19 cellular contexts compared by ENCODE assay signal in genomic region chr6:75481936-75482593, GRCh38. TPM values are rescaled to one million over a fixed set of nuclear protein-coding genes. Genes with fewer than 3 reads are reported as not detected.
DNase-seq lines count a peak whose midpoint lies in the region; ATAC-seq, FAIRE-seq and TF ChIP-seq lines count a peak whose summit lies in the region.
"Had no signal": no experiment of that assay in that cellular context is flagged by ENCODE, and none has a peak within 500 bp of the region (broad histone marks: within the 10 kb centered on the region; RNA-seq: fewer than 3 reads in every experiment).

No MANE protein-coding gene starts in this region.

- CTCF ChIA-PET in MCF 10A (lab: Yijun Ruan, JAX): interaction anchor here (1.1 to 1.8 kb wide), 2 partner anchors 17 to 22 kb away, joined by 4 read pairs; no protein-coding TSS in a partner anchor

- no peaks in the 10 kb centered on the region for H3K79me2 ChIP-seq in fibroblast of lung (ENCODE audit: control insufficient read depth, insufficient read depth, low read length)
- no peaks in the 10 kb centered on the region for H3K79me2 ChIP-seq in neural progenitor cell (ENCODE audit: low read depth)

- no peaks in the 10 kb centered on the region for H3K36me3 ChIP-seq in breast epithelium
- H3K36me3 ChIP-seq in fibroblast of lung (ENCODE audit: control insufficient read depth, insufficient read depth, low read length): no peaks in the 10 kb centered on the region
- no peaks in the 10 kb centered on the region for H3K36me3 ChIP-seq in neural progenitor cell
- H3K36me3 ChIP-seq: adrenal gland had no signal

- H3K27ac ChIP-seq in breast epithelium (peak overlapping the region; percentile 70 to 86), fibroblast of lung (ENCODE audit: insufficient read depth, low read length) (peak overlapping the region; percentile 65), neural progenitor cell (no peak overlapping the region)
- H3K27ac ChIP-seq: adrenal gland, KMS-11, SK-N-MC had no signal

- no TSS peak for BruUV-seq in MCF 10A (replicated peaks; lab: Mats Ljungman, UMichigan)

- in situ Hi-C loops in GM13977 (cut with MboI; ENCODE audit: low pct_unique_long_range_greater_than_20kb, low sequenced_read_pairs, unreplicated experiment): no loop called here

- H3K9me3 ChIP-seq in breast epithelium (no peaks in the 10 kb centered on the region), fibroblast of lung (ENCODE audit: control insufficient read depth, insufficient read depth, low read depth, low read length) (no peaks in the 10 kb centered on the region), neural progenitor cell (ENCODE audit: low read depth) (no peaks in the 10 kb centered on the region)
- H3K9me3 ChIP-seq: adrenal gland had no signal

- TF ChIP-seq CTCF in breast epithelium (IDR thresholded peaks at IDR 0.05) (no peak), MCF 10A (IDR thresholded peaks at IDR 0.05; ENCODE audit: unreplicated experiment) (no peak), fibroblast of lung (conservative IDR thresholded peaks at IDR 0.05 in 1 of 2, IDR thresholded peaks at IDR 0.05 in 1 of 2; ENCODE audit: low read depth in 1 of 2, low read length in 2 of 2) (no peak), neural progenitor cell (IDR thresholded peaks at IDR 0.05) (no peak), GM13977 (IDR thresholded peaks at IDR 0.05; ENCODE audit: extremely low read depth, insufficient read depth, missing control alignments) (no peak)

- H3K36me3 Mint-ChIP-seq in MCF 10A (ENCODE audit: insufficient read depth, unreplicated experiment) (no peaks in the 10 kb centered on the region), neural progenitor cell (no peaks in the 10 kb centered on the region)
- H3K36me3 Mint-ChIP-seq: CD8-positive, alpha-beta T cell had no signal

- DNase-seq in breast epithelium (ENCODE audit: low spot score in 2 of 2) (no peak), MCF 10A (ENCODE audit: unreplicated experiment) (no peak), fibroblast of lung (ENCODE audit: low read depth in 2 of 2) (peak; percentile 64 to 65), neural progenitor cell (ENCODE audit: low spot score) (no peak), RCC 7860 (ENCODE audit: low spot score) (no peak), HUDEP-2 (lab: John Stamatoyannopoulos, UW; ENCODE audit: unreplicated experiment in 76 of 76) (no peak), GM13977 (ENCODE audit: low spot score) (no peak)
- DNase-seq: activated CD4-positive, alpha-beta memory T cell treated with anti-CD3 and anti-CD28 coated beads, Interleukin-2, amount 10 ng/mL, durations not matched to agents 7 days and 5 days; adrenal gland; CD8-positive, alpha-beta T cell; NCI-H1436 treated with DMSO at 0.1 percent for 48 hours; NCI-H446 treated with DMSO at 0.1 percent for 48 hours; nucleus accumbens had no signal

- H3K4me2 ChIP-seq in fibroblast of lung (ENCODE audit: extremely low read depth, insufficient read depth, low read length): peak overlapping the region; percentile 9
- no peak overlapping the region for H3K4me2 ChIP-seq in neural progenitor cell
- H3K4me2 ChIP-seq: KMS-11 had no signal

- no peak overlapping the region for H3K27ac Mint-ChIP-seq in MCF 10A (ENCODE audit: low read depth, unreplicated experiment)
- no peak overlapping the region for H3K27ac Mint-ChIP-seq in neural progenitor cell
- H3K27ac Mint-ChIP-seq: activated CD4-positive, alpha-beta memory T cell treated with anti-CD3 and anti-CD28 coated beads, Interleukin-2, amount 10 ng/mL, durations not matched to agents 7 days and 5 days; CD8-positive, alpha-beta T cell; stimulated activated naive CD8-positive, alpha-beta T cell treated with anti-CD3 and anti-CD28 coated beads, Interleukin-15, Interleukin-2, amounts not matched to agents 100 ng/mL and 50 ng/mL, for 24 hours had no signal

- no peak overlapping the region for H3K4me3 ChIP-seq in breast epithelium
- H3K4me3 ChIP-seq in fibroblast of lung (replicated peaks in 1 of 4; ENCODE audit: control extremely low read depth in 1 of 4, insufficient read depth in 1 of 4, low read depth in 3 of 4, low read length in 4 of 4): no peak overlapping the region
- no peak overlapping the region for H3K4me3 ChIP-seq in neural progenitor cell
- H3K4me3 ChIP-seq: adrenal gland, SK-N-MC had no signal

- no peak for TF ChIP-seq POLR2A in breast epithelium (IDR thresholded peaks at IDR 0.05)

- no peaks in the 10 kb centered on the region for H3K27me3 Mint-ChIP-seq in MCF 10A (ENCODE audit: insufficient read depth, unreplicated experiment)
- no peaks in the 10 kb centered on the region for H3K27me3 Mint-ChIP-seq in neural progenitor cell (ENCODE audit: insufficient read depth, low read depth)

- no peaks in the 10 kb centered on the region for H3K27me3 ChIP-seq in breast epithelium
- no peaks in the 10 kb centered on the region for H3K27me3 ChIP-seq in fibroblast of lung (ENCODE audit: control insufficient read depth, insufficient read depth, low read length)
- no peaks in the 10 kb centered on the region for H3K27me3 ChIP-seq in neural progenitor cell
- H3K27me3 ChIP-seq: adrenal gland had no signal

- H4K20me1 ChIP-seq in fibroblast of lung (ENCODE audit: control insufficient read depth, extremely low read depth, insufficient read depth, low read length): no peaks in the 10 kb centered on the region
- no peaks in the 10 kb centered on the region for H4K20me1 ChIP-seq in neural progenitor cell (ENCODE audit: low read depth)

- H3K9me3 Mint-ChIP-seq in MCF 10A (ENCODE audit: unreplicated experiment) (no peaks in the 10 kb centered on the region), neural progenitor cell (no peaks in the 10 kb centered on the region)
- H3K9me3 Mint-ChIP-seq: activated CD4-positive, alpha-beta memory T cell treated with anti-CD3 and anti-CD28 coated beads, Interleukin-2, amount 10 ng/mL, durations not matched to agents 7 days and 5 days; CD8-positive, alpha-beta T cell; stimulated activated naive CD8-positive, alpha-beta T cell treated with anti-CD3 and anti-CD28 coated beads, Interleukin-15, Interleukin-2, amounts not matched to agents 100 ng/mL and 50 ng/mL, for 24 hours had no signal

- intact Hi-C loops in breast epithelium (cut with DNase I; ENCODE audit: low total_unique reads) (loop anchor here (2.0 kb wide), 1 partner anchor 21 kb away; no protein-coding TSS in a partner anchor), MCF 10A (cut with micrococcal nuclease) (no loop called here)

- H3K4me1 ChIP-seq in breast epithelium: no peaks in the 10 kb centered on the region
- peaks cover 13% of the 10 kb centered on the region for H3K4me1 ChIP-seq in fibroblast of lung (ENCODE audit: control insufficient read depth, extremely low read depth, insufficient read depth, low read length)
- H3K4me1 ChIP-seq in neural progenitor cell: peaks cover 5% of the 10 kb centered on the region

- POLR2A ChIA-PET in MCF 10A (lab: Yijun Ruan, JAX): interaction anchor here (0.8 kb wide), 1 partner anchor 11 kb away, joined by 3 read pairs; the partner anchor contains the start of gene FILIP1

- H3K9ac ChIP-seq in fibroblast of lung (ENCODE audit: insufficient read depth, low read length) (no peak overlapping the region), neural progenitor cell (no peak overlapping the region)
- H3K9ac ChIP-seq: KMS-11 had no signal

- FAIRE-seq in RCC 7860 (lab: Jason Lieb, UNC): no peak
- FAIRE-seq: A204.1, islet of Langerhans had no signal

- no peak overlapping the region for H2AFZ ChIP-seq in fibroblast of lung (ENCODE audit: low read length)
- peak overlapping the region; percentile 4 for H2AFZ ChIP-seq in neural progenitor cell (replicated peaks)

- H3K4me3 Mint-ChIP-seq in MCF 10A (ENCODE audit: unreplicated experiment) (no peak overlapping the region), neural progenitor cell (no peak overlapping the region)
- H3K4me3 Mint-ChIP-seq: activated CD4-positive, alpha-beta memory T cell treated with anti-CD3 and anti-CD28 coated beads, Interleukin-2, amount 10 ng/mL, durations not matched to agents 7 days and 5 days; CD8-positive, alpha-beta T cell; stimulated activated naive CD8-positive, alpha-beta T cell treated with anti-CD3 and anti-CD28 coated beads, Interleukin-15, Interleukin-2, amounts not matched to agents 100 ng/mL and 50 ng/mL, for 24 hours had no signal

- ATAC-seq in GM21723 (IDR thresholded peaks at IDR 0.05; ENCODE audit: unreplicated experiment): no peak
- ATAC-seq: CD8-positive, alpha-beta T cell had no signal

- H3F3A ChIP-seq in neural progenitor cell (ENCODE audit: low read depth): no peaks in the 10 kb centered on the region

- H3K4me1 Mint-ChIP-seq in MCF 10A (ENCODE audit: insufficient read depth, unreplicated experiment) (no peaks in the 10 kb centered on the region), neural progenitor cell (peaks cover 7% of the 10 kb centered on the region)
- H3K4me1 Mint-ChIP-seq: activated CD4-positive, alpha-beta memory T cell treated with anti-CD3 and anti-CD28 coated beads, Interleukin-2, amount 10 ng/mL, durations not matched to agents 7 days and 5 days had no signal

RNA-seq across cellular contexts. Expression of gene FILIP1, which starts 11.5 kb away (rescaled TPM):
- total RNA-seq in breast epithelium: 1 to 10 TPM; 2.9 to 4.3 (median 4.3) TPM
- 0.14 and 0.32 TPM in 2 replicates for total RNA-seq in MCF 10A (2022)
- 0.33 and 0.77 TPM in 2 replicates for total RNA-seq in fibroblast of lung
- 0.76 and 2.3 TPM in 2 replicates for polyA plus RNA-seq in fibroblast of lung
- 0.62 and 2.3 TPM in 2 replicates for polyA plus RNA-seq in fibroblast of lung (2012)
- polyA minus RNA-seq in fibroblast of lung (ENCODE audit: low replicate concordance): 0.33 and 1.0 TPM in 2 replicates
- 17.8 and 22.6 TPM in 2 replicates for total RNA-seq in neural progenitor cell (ENCODE audit: low replicate concordance)
- total RNA-seq: activated CD4-positive, alpha-beta memory T cell treated with anti-CD3 and anti-CD28 coated beads, Interleukin-2, amount 10 ng/mL, durations not matched to agents 7 days and 5 days had no signal

Comparison
In these comparisons a context has a peak if more than half of its experiments do, and no peak if none do; other contexts are left out.
1. DNase-seq: peak in fibroblast of lung (2 of 2); none in breast epithelium (0 of 2), MCF 10A (single experiment), neural progenitor cell (single experiment), RCC 7860 (single experiment), HUDEP-2 (0 of 76) and GM13977 (single experiment).